26 cellular contexts compared by ENCODE assay signal in the genomic region with DNA sequence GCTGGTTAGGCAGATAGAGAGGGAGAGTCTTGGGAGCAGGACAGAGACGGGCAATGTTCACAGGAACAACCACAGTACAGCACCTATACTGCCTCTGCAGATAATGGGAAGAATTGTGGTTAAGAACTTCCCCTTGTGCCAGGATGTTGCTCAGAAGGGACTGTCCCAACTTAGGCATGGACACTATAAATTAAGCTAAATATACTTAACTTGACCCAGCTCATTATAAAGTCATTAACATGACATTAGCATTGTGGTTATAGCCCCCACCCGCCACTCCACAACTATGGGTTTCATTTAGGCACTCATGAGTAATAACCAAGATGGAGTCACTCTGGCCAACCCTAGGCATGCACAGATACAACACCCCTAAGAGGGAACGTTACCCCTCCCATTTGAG.
"Had no signal": no experiment of that assay in that cellular context is flagged by ENCODE, and none has a peak within 500 bp of the region (broad histone marks: within the 10 kb centered on the region; RNA-seq: fewer than 3 reads in every experiment).

No MANE protein-coding gene starts in this region.

- H3K4me1 ChIP-seq: colonic mucosa, lower lobe of right lung, pancreas, psoas muscle, right atrium auricular region, spleen, transverse colon, uterus had no signal

- H3K9me3 ChIP-seq: colonic mucosa, lower lobe of right lung, pancreas, psoas muscle, right atrium auricular region, transverse colon, uterus had no signal

- H3K36me3 ChIP-seq: colonic mucosa, lower lobe of right lung, pancreas, right atrium auricular region, spleen, transverse colon, uterus, WERI-Rb-1 had no signal

- ATAC-seq: activated CD8-positive, alpha-beta memory T cell treated with anti-CD3 and anti-CD28 coated beads, Interleukin-2, amount 10 ng/mL, durations not matched to agents 7 days and 5 days; effector memory CD8-positive, alpha-beta T cell; esophagus mucosa; left lobe of liver; lower lobe of right lung; mucosa of descending colon; pancreas; psoas muscle had no signal

- DNase-seq: activated CD4-positive, alpha-beta T cell treated with anti-CD3 and anti-CD28 coated beads, Interleukin-2, amount 50 U/mL, for 4 hours; activated CD4-positive, CD25-positive, alpha-beta regulatory T cell treated with anti-CD3 and anti-CD28 coated beads, Interleukin-2, amount 50 U/mL, for 72 hours; activated CD8-positive, alpha-beta memory T cell treated with anti-CD3 and anti-CD28 coated beads, Interleukin-2, amount 10 ng/mL, durations not matched to agents 7 days and 5 days; activated gamma-delta T cell; activated naive CD8-positive, alpha-beta T cell treated with anti-CD3 and anti-CD28 coated beads, Interleukin-2, amount 10 ng/mL, durations not matched to agents 7 days and 5 days; activated T-cell treated with anti-CD3 and anti-CD28 coated beads for 4 hours; amygdala; colonic mucosa; dorsolateral prefrontal cortex; effector memory CD8-positive, alpha-beta T cell; foreskin melanocyte; kidney; lower lobe of right lung; mesendoderm; mucosa of descending colon; nephron progenitor cell; pancreas; psoas muscle; spleen; stimulated activated CD4-positive, alpha-beta T cell treated with anti-CD3 and anti-CD28 coated beads, Interleukin-4, amount 100 ng/mL, for 4 hours; transverse colon; uterus; WERI-Rb-1 had no signal

- H3K4me3 ChIP-seq: colonic mucosa, dorsolateral prefrontal cortex, lower lobe of right lung, mucosa of descending colon, pancreas, psoas muscle, right atrium auricular region, spleen, transverse colon, uterus had no signal

- H3K27me3 ChIP-seq: colonic mucosa, dorsolateral prefrontal cortex, pancreas, right atrium auricular region, spleen, transverse colon, uterus had no signal

- H3K27ac ChIP-seq: colonic mucosa, dorsolateral prefrontal cortex, lower lobe of right lung, pancreas, psoas muscle, right atrium auricular region, spleen, transverse colon, uterus, WERI-Rb-1 had no signal
